Comparison of ENCODE assay signal across 16 cellular contexts in the genomic region with DNA sequence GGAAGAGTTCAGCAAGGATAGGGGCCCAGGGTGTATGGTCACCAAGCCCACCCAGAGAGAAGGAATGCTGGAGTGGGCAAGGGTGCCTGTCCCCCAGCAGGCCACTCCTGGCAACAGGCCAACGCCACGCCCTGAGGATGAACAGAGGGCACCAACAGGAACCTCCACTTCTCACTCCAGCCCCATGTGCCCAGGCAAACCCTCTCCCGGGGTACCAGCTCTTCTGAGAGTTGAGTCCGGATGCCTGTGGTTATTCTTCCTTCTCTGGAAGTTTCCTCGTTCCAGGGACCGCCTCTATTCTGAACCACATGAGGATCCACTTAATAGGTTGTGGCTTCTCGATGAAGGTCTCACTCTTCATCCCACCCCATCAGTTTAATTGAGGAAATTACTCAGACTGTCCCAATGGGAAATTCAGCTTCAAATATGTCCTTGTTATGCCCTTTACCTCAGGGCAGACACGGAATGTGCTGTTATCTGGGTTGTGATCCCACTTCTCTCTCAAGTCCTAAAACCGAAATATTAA.
A peak's percentile ranks its signal among the peaks of the same experiment; 100 is the strongest.
DNase-seq lines count a peak whose midpoint lies in the region; ATAC-seq, FAIRE-seq and TF ChIP-seq lines count a peak whose summit lies in the region.
"Had no signal": no experiment of that assay in that cellular context is flagged by ENCODE, and none has a peak within 500 bp of the region (broad histone marks: within the 10 kb centered on the region; RNA-seq: fewer than 3 reads in every experiment).

No MANE protein-coding gene starts in this region.

- no peak overlapping the region for H3K27ac ChIP-seq in upper lobe of right lung
- H3K27ac ChIP-seq: epithelial cell of prostate, tibial artery had no signal

- H3K4me1 ChIP-seq in upper lobe of right lung: peaks cover 2% of the 10 kb centered on the region

- peaks cover 22% of the 10 kb centered on the region for H3K4me1 Mint-ChIP-seq in activated T-cell treated with anti-CD3 and anti-CD28 coated beads, Interleukin-2, amount 50 U/mL, for 24 hours (ENCODE audit: low read depth)
- peaks cover 42% of the 10 kb centered on the region for H3K4me1 Mint-ChIP-seq in activated T-cell treated with anti-CD3 and anti-CD28 coated beads, Interleukin-2, amount 50 U/mL, for 72 hours (ENCODE audit: low read depth)
- peaks cover 57% of the 10 kb centered on the region for H3K4me1 Mint-ChIP-seq in activated T-helper 1 cell treated with anti-CD3 and anti-CD28 coated beads, Interleukin-12 subunit alpha, Interleukin-12 subunit beta, Interleukin-2, Interleukin-4 antibody, amounts not matched to agents 30 ng/mL and 10 ng/mL and 1 ng/mL, durations not matched to agents 14 hours and 24 hours and 36 hours (ENCODE audit: low read depth)
- peaks cover 42 to 60% of the 10 kb centered on the region in 2 donors for H3K4me1 Mint-ChIP-seq in immature natural killer cell

- no peaks in the 10 kb centered on the region for H3K36me3 ChIP-seq in upper lobe of right lung
- H3K36me3 ChIP-seq: tibial artery had no signal

- FAIRE-seq in GM12891 (lab: Jason Lieb, UNC): no peak

- peak overlapping the region; percentile 77 for H3K27ac Mint-ChIP-seq in activated T-cell treated with anti-CD3 and anti-CD28 coated beads, Interleukin-2, amount 50 U/mL, for 24 hours
- H3K27ac Mint-ChIP-seq in activated T-cell treated with anti-CD3 and anti-CD28 coated beads, Interleukin-2, amount 50 U/mL, for 72 hours: no peak overlapping the region
- H3K27ac Mint-ChIP-seq in activated T-helper 1 cell treated with anti-CD3 and anti-CD28 coated beads, Interleukin-12 subunit alpha, Interleukin-12 subunit beta, Interleukin-2, Interleukin-4 antibody, amounts not matched to agents 30 ng/mL and 10 ng/mL and 1 ng/mL, durations not matched to agents 14 hours and 24 hours and 36 hours: peak overlapping the region; percentile 97
- peak overlapping the region in 5 of 6 donors; percentile 82 to 99 (median 91) for H3K27ac Mint-ChIP-seq in immature natural killer cell

- no peak for TF ChIP-seq POLR2A in GM12891 (IDR thresholded peaks at IDR 0.05; ENCODE audit: low read depth, low read length)

- ATAC-seq in activated T-cell treated with anti-CD3 and anti-CD28 coated beads, Interleukin-2, amount 50 U/mL, for 72 hours (replicated peaks in 1 of 2): no peak
- no peak for ATAC-seq in upper lobe of right lung
- no peak for ATAC-seq in GM18519 (IDR thresholded peaks at IDR 0.05; ENCODE audit: low FRiP score, unreplicated experiment)
- no peak for ATAC-seq in GM21786 (IDR thresholded peaks at IDR 0.05; ENCODE audit: unreplicated experiment)

- H3K36me3 Mint-ChIP-seq in activated T-cell treated with anti-CD3 and anti-CD28 coated beads, Interleukin-2, amount 50 U/mL, for 24 hours (ENCODE audit: low read depth): no peaks in the 10 kb centered on the region
- H3K36me3 Mint-ChIP-seq in activated T-cell treated with anti-CD3 and anti-CD28 coated beads, Interleukin-2, amount 50 U/mL, for 72 hours (ENCODE audit: insufficient read depth in 2 of 2): no peaks in the 10 kb centered on the region
- H3K36me3 Mint-ChIP-seq in activated T-helper 1 cell treated with anti-CD3 and anti-CD28 coated beads, Interleukin-12 subunit alpha, Interleukin-12 subunit beta, Interleukin-2, Interleukin-4 antibody, amounts not matched to agents 30 ng/mL and 10 ng/mL and 1 ng/mL, durations not matched to agents 14 hours and 24 hours and 36 hours (ENCODE audit: low read depth): peaks cover 10% of the 10 kb centered on the region
- H3K36me3 Mint-ChIP-seq in immature natural killer cell: peaks cover 0 to 2% (median 0%) of the 10 kb centered on the region in 3 donors

- TF ChIP-seq CTCF in upper lobe of right lung (IDR thresholded peaks at IDR 0.05): no peak

- H3K27me3 ChIP-seq in upper lobe of right lung: no peaks in the 10 kb centered on the region
- H3K27me3 ChIP-seq: tibial artery had no signal

- H3K4me3 Mint-ChIP-seq in activated T-cell treated with anti-CD3 and anti-CD28 coated beads, Interleukin-2, amount 50 U/mL, for 24 hours: no peak overlapping the region
- no peak overlapping the region for H3K4me3 Mint-ChIP-seq in activated T-cell treated with anti-CD3 and anti-CD28 coated beads, Interleukin-2, amount 50 U/mL, for 72 hours
- H3K4me3 Mint-ChIP-seq in activated T-helper 1 cell treated with anti-CD3 and anti-CD28 coated beads, Interleukin-12 subunit alpha, Interleukin-12 subunit beta, Interleukin-2, Interleukin-4 antibody, amounts not matched to agents 30 ng/mL and 10 ng/mL and 1 ng/mL, durations not matched to agents 14 hours and 24 hours and 36 hours: peak overlapping the region; percentile 11
- H3K4me3 Mint-ChIP-seq in immature natural killer cell: peak overlapping the region in 4 of 5 donors; percentile 33 to 86 (median 78)

- intact Hi-C loops in activated T-helper 1 cell treated with anti-CD3 and anti-CD28 coated beads, Interleukin-12 subunit alpha, Interleukin-12 subunit beta, Interleukin-2, Interleukin-4 antibody, amounts not matched to agents 30 ng/mL and 10 ng/mL and 1 ng/mL, durations not matched to agents 14 hours and 24 hours and 36 hours (cut with micrococcal nuclease): loop anchor here (5.0 kb wide), 1 partner anchor 46 kb away; no protein-coding TSS in a partner anchor
- intact Hi-C loops in upper lobe of right lung (cut with DNase I): no loop called here

- H3K9me3 ChIP-seq in upper lobe of right lung: no peaks in the 10 kb centered on the region
- H3K9me3 ChIP-seq: tibial artery had no signal

- no peaks in the 10 kb centered on the region for H3K27me3 Mint-ChIP-seq in activated T-cell treated with anti-CD3 and anti-CD28 coated beads, Interleukin-2, amount 50 U/mL, for 24 hours
- no peaks in the 10 kb centered on the region for H3K27me3 Mint-ChIP-seq in activated T-cell treated with anti-CD3 and anti-CD28 coated beads, Interleukin-2, amount 50 U/mL, for 72 hours (ENCODE audit: low read depth)
- H3K27me3 Mint-ChIP-seq in activated T-helper 1 cell treated with anti-CD3 and anti-CD28 coated beads, Interleukin-12 subunit alpha, Interleukin-12 subunit beta, Interleukin-2, Interleukin-4 antibody, amounts not matched to agents 30 ng/mL and 10 ng/mL and 1 ng/mL, durations not matched to agents 14 hours and 24 hours and 36 hours (ENCODE audit: insufficient read depth): no peaks in the 10 kb centered on the region
- H3K27me3 Mint-ChIP-seq in immature natural killer cell (ENCODE audit: low read depth in 3 of 3): peaks cover 2 to 7% (median 3%) of the 10 kb centered on the region in 3 donors

- DNase-seq in activated T-cell treated with anti-CD3 and anti-CD28 coated beads, Interleukin-2, amount 50 U/mL, for 24 hours: no peak
- DNase-seq in activated T-cell treated with anti-CD3 and anti-CD28 coated beads, Interleukin-2, amount 50 U/mL, for 72 hours: no peak
- no peak for DNase-seq in activated T-helper 1 cell treated with anti-CD3 and anti-CD28 coated beads, Interleukin-12 subunit alpha, Interleukin-12 subunit beta, Interleukin-2, Interleukin-4 antibody, amounts not matched to agents 30 ng/mL and 10 ng/mL and 1 ng/mL, durations not matched to agents 14 hours and 24 hours and 36 hours (ENCODE audit: low spot score)
- DNase-seq in immature natural killer cell: no peak
- peak; percentile 56 for DNase-seq in upper lobe of right lung
- DNase-seq in GM12891 (ENCODE audit: insufficient read length, low spot score): no peak
- DNase-seq: activated CD4-positive, CD25-positive, alpha-beta regulatory T cell treated with anti-CD3 and anti-CD28 coated beads, Interleukin-2, amount 50 U/mL, for 72 hours; activated effector memory CD4-positive, alpha-beta T cell treated with anti-CD3 and anti-CD28 coated beads, Interleukin-2, amount 50 U/mL, for 16 hours; caudate nucleus; hypothalamus; nucleus accumbens; tibial artery had no signal

- no peaks in the 10 kb centered on the region for H3K9me3 Mint-ChIP-seq in activated T-cell treated with anti-CD3 and anti-CD28 coated beads, Interleukin-2, amount 50 U/mL, for 24 hours
- H3K9me3 Mint-ChIP-seq in activated T-cell treated with anti-CD3 and anti-CD28 coated beads, Interleukin-2, amount 50 U/mL, for 72 hours: no peaks in the 10 kb centered on the region
- H3K9me3 Mint-ChIP-seq in activated T-helper 1 cell treated with anti-CD3 and anti-CD28 coated beads, Interleukin-12 subunit alpha, Interleukin-12 subunit beta, Interleukin-2, Interleukin-4 antibody, amounts not matched to agents 30 ng/mL and 10 ng/mL and 1 ng/mL, durations not matched to agents 14 hours and 24 hours and 36 hours: no peaks in the 10 kb centered on the region
- H3K9me3 Mint-ChIP-seq in immature natural killer cell: no peaks in the 10 kb centered on the region

- H3K4me3 ChIP-seq in upper lobe of right lung: no peak overlapping the region
- H3K4me3 ChIP-seq: lung, tibial artery had no signal

TF ChIP-seq in GM12891, 5 proteins besides CTCF, POLR2A, EP300 and RAD21:
- TF ChIP-seq POU2F2 (IDR thresholded peaks at IDR 0.05; ENCODE audit: low read depth, low read length) (no peak), TAF1 (IDR thresholded peaks at IDR 0.05; ENCODE audit: low read depth, low read length) (no peak), PAX5 (IDR thresholded peaks at IDR 0.05; ENCODE audit: insufficient read depth, low read length, severe bottlenecking) (no peak), POLR2AphosphoS5 (IDR thresholded peaks at IDR 0.05; ENCODE audit: low read depth, low read length) (no peak), SPI1 (IDR thresholded peaks at IDR 0.05; ENCODE audit: low read depth, low read length) (no peak)

Comparison
In these comparisons a context has a peak if more than half of its experiments do, and no peak if none do; other contexts are left out.
1. H3K4me3 Mint-ChIP-seq: peak in activated T-helper 1 cell treated with anti-CD3 and anti-CD28 coated beads, Interleukin-12 subunit alpha, Interleukin-12 subunit beta, Interleukin-2, Interleukin-4 antibody, amounts not matched to agents 30 ng/mL and 10 ng/mL and 1 ng/mL, durations not matched to agents 14 hours and 24 hours and 36 hours (single experiment) and immature natural killer cell (4 of 5); none in activated T-cell treated with anti-CD3 and anti-CD28 coated beads, Interleukin-2, amount 50 U/mL, for 24 hours (single experiment) and activated T-cell treated with anti-CD3 and anti-CD28 coated beads, Interleukin-2, amount 50 U/mL, for 72 hours (0 of 2).